ENCODE assay signal across 8 cellular contexts in the genomic region with DNA sequence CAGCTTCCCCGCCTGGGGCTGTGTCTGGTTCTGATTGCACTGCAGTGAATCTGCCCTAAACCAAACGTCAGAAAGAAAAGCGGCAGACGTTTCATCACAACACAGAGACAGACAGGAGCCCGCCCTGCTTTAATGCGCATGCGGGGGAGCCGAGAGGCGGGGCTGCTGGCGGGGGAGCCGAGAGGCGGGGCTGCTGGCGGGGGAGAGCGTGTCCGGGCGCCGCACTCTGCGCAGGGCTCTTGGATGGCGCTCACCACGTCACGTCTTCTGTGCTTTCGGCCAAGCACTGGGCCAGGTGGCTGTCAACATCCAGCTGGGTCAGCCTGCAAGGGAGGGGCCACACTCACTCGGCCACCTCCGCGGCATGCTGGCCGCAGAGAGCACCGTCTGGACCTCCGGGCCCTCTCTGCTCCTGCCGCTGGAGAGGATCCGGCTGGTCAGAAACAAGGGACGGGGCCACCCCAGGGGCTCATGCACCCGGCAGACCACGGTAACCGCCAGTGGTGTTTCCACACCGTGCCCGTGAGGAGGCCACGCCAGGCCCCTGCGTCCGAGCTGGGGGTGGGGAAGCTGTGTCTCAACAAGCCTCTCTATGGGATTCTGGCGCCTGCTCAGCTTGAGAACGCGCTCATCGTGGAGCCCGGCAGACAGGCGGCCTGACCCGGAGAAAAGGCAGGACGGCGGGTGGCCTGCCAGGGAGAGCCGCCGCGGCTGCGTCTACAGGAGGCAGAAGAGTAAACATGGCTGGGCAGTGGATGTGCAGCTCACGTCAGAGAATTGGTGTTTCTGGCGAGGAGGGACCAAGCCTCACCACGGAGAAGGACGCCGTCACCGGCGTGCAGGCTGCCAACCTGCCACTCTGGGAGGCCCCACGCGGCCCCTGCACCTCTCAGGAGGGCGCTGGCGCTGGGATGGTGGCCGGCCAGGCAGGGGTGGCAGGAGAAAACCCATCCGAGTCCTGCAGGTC. TPM values are rescaled to one million over a fixed set of nuclear protein-coding genes. Genes with fewer than 3 reads are reported as not detected.
DNase-seq lines count a peak whose midpoint lies in the region; ATAC-seq and TF ChIP-seq lines count a peak whose summit lies in the region.

No MANE protein-coding gene starts in this region.

- TF ChIP-seq RAD21 in neural cell (conservative IDR thresholded peaks at IDR 0.05), result no peak

- H2AFZ ChIP-seq in neural cell (ENCODE audit: low read depth, low read length), result peak overlapping the region; percentile 21

- peak; percentile 83 for ATAC-seq in GM19452 (IDR thresholded peaks at IDR 0.05; ENCODE audit: unreplicated experiment)
- peak; percentile 85 for ATAC-seq in stimulated activated naive CD8-positive, alpha-beta T cell treated with anti-CD3 and anti-CD28 coated beads, Interleukin-15, Interleukin-2, amounts not matched to agents 100 U/mL and 50 U/mL, for 24 hours

- H3K4me3 ChIP-seq in AG09309 (ENCODE audit: control insufficient read depth, low read depth, low read length), result peak overlapping the region; percentile 63
- H3K4me3 ChIP-seq in fibroblast of villous mesenchyme (ENCODE audit: low read depth, low read length), result peak overlapping the region; percentile 56
- H3K4me3 ChIP-seq in neural cell (ENCODE audit: low read length), result peak overlapping the region; percentile 65

- H3F3A ChIP-seq in neural cell (ENCODE audit: insufficient read depth, low read length, poor library complexity, severe bottlenecking), result no peaks in the 10 kb centered on the region

- peak; percentile 83 for DNase-seq in AG09309 (ENCODE audit: low read depth)
- DNase-seq in LHCN-M2 (ENCODE audit: low read depth), result peak; percentile 92
- peak; percentile 89 for DNase-seq in SHP77 treated with DMSO at 0.1 percent for 48 hours (lab: John Stamatoyannopoulos, UW)
- peak; percentile 90 for DNase-seq in activated gamma-delta T cell treated with Interleukin-2 at 50 U/mL for 16 hours
- DNase-seq in fibroblast of villous mesenchyme (ENCODE audit: low read depth), result peak; percentile 98
- peak; percentile 94 for DNase-seq in stimulated activated naive CD8-positive, alpha-beta T cell treated with anti-CD3 and anti-CD28 coated beads, Interleukin-15, Interleukin-2, amounts not matched to agents 100 U/mL and 50 U/mL, for 24 hours

- peak overlapping the region; percentile 52 for H3K4me2 ChIP-seq in neural cell (ENCODE audit: low read length)

- peak; percentile 28 for TF ChIP-seq EP300 in neural cell (conservative IDR thresholded peaks at IDR 0.05; ENCODE audit: poor library complexity, severe bottlenecking)

- no peak for TF ChIP-seq CTCF in AG09309 (IDR thresholded peaks at IDR 0.05; ENCODE audit: control insufficient read depth, insufficient read depth, low read depth, low read length, missing control alignments)
- no peak for TF ChIP-seq CTCF in fibroblast of villous mesenchyme (IDR thresholded peaks at IDR 0.05; ENCODE audit: insufficient read depth, low read depth, low read length)
- TF ChIP-seq CTCF in neural cell (IDR thresholded peaks at IDR 0.05; ENCODE audit: poor library complexity, severe bottlenecking), result no peak

- no peaks in the 10 kb centered on the region for H3K36me3 ChIP-seq in neural cell (ENCODE audit: insufficient read depth, low read length)

- no peaks in the 10 kb centered on the region for H3K27me3 ChIP-seq in neural cell (ENCODE audit: insufficient read depth, low read depth, low read length)

- H3K27ac ChIP-seq in neural cell (ENCODE audit: low read length), result peak overlapping the region; percentile 84

- H3K9me2 ChIP-seq in neural cell (ENCODE audit: insufficient read depth, low read length), result no peaks in the 10 kb centered on the region

- peak overlapping the region; percentile 65 for H3K9ac ChIP-seq in neural cell (ENCODE audit: low read length)

- no peaks in the 10 kb centered on the region for H3K9me3 ChIP-seq in neural cell (ENCODE audit: low read length)

- H3K79me2 ChIP-seq in neural cell (replicated peaks; ENCODE audit: insufficient read depth, low read length), result peaks cover 3% of the 10 kb centered on the region

- H4K20me1 ChIP-seq in neural cell (ENCODE audit: insufficient read depth), result no peaks in the 10 kb centered on the region

TF ChIP-seq in neural cell, 6 proteins besides CTCF, POLR2A, EP300 and RAD21:
- TF ChIP-seq EZH2 (IDR thresholded peaks at IDR 0.05; ENCODE audit: borderline replicate concordance, insufficient read depth, low read length, poor library complexity, severe bottlenecking) (no peak), MXI1 (conservative IDR thresholded peaks at IDR 0.05; ENCODE audit: poor library complexity, severe bottlenecking) (no peak), POLR2AphosphoS5 (IDR thresholded peaks at IDR 0.05) (peak; percentile 40), SMC3 (conservative IDR thresholded peaks at IDR 0.05; ENCODE audit: poor library complexity) (no peak), TAF1 (IDR thresholded peaks at IDR 0.05; ENCODE audit: low read depth) (no peak)
- TF ChIP-seq, protein P1, sequence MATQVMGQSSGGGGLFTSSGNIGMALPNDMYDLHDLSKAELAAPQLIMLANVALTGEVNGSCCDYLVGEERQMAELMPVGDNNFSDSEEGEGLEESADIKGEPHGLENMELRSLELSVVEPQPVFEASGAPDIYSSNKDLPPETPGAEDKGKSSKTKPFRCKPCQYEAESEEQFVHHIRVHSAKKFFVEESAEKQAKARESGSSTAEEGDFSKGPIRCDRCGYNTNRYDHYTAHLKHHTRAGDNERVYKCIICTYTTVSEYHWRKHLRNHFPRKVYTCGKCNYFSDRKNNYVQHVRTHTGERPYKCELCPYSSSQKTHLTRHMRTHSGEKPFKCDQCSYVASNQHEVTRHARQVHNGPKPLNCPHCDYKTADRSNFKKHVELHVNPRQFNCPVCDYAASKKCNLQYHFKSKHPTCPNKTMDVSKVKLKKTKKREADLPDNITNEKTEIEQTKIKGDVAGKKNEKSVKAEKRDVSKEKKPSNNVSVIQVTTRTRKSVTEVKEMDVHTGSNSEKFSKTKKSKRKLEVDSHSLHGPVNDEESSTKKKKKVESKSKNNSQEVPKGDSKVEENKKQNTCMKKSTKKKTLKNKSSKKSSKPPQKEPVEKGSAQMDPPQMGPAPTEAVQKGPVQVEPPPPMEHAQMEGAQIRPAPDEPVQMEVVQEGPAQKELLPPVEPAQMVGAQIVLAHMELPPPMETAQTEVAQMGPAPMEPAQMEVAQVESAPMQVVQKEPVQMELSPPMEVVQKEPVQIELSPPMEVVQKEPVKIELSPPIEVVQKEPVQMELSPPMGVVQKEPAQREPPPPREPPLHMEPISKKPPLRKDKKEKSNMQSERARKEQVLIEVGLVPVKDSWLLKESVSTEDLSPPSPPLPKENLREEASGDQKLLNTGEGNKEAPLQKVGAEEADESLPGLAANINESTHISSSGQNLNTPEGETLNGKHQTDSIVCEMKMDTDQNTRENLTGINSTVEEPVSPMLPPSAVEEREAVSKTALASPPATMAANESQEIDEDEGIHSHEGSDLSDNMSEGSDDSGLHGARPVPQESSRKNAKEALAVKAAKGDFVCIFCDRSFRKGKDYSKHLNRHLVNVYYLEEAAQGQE (IDR thresholded peaks at IDR 0.05; ENCODE audit: borderline replicate concordance), result no peak

RNA-seq across cellular contexts. Expression of gene FAAP20, which starts 4.8 kb away (rescaled TPM):
- 40.9 and 47.5 TPM in 2 replicates for total RNA-seq in LHCN-M2 (2014; rRNA removed)
- polyA plus RNA-seq in LHCN-M2 (2012), result 70.8 TPM
- total RNA-seq in fibroblast of villous mesenchyme, result 20.7 and 30.3 TPM in 2 replicates
- polyA plus RNA-seq in neural cell, result 45.3 and 53.0 TPM in 2 replicates
- polyA minus RNA-seq in neural cell, result 25.4 and 35.3 TPM in 2 replicates

RNA-seq across cellular contexts. Expression of gene SKI, which starts 38.4 kb away (rescaled TPM):
- total RNA-seq in LHCN-M2 (2014; rRNA removed), result 13.9 and 16.5 TPM in 2 replicates
- 19.7 TPM for polyA plus RNA-seq in LHCN-M2 (2012)
- total RNA-seq in fibroblast of villous mesenchyme, result 26.8 and 32.9 TPM in 2 replicates
- 4.1 and 4.9 TPM in 2 replicates for polyA plus RNA-seq in neural cell
- 23.9 and 25.1 TPM in 2 replicates for polyA minus RNA-seq in neural cell

Comparison
In these comparisons a context has a peak if more than half of its experiments do, and no peak if none do; other contexts are left out.
1. Peak in every context shown above with its lines: DNase-seq, ATAC-seq, H3K4me3 ChIP-seq and H3K27ac ChIP-seq.